8 cellular contexts compared by ENCODE assay signal in genomic region chr22:21001601-21002325, GRCh38. TPM values are rescaled to one million over a fixed set of nuclear protein-coding genes. Genes with fewer than 3 reads are reported as not detected.
DNase-seq lines count a peak whose midpoint lies in the region; ATAC-seq, FAIRE-seq and TF ChIP-seq lines count a peak whose summit lies in the region.

TSS of gene THAP7 (minus strand) at chr22:21002118. CDS start at chr22:21001911, 207 bp downstream.

- peak within 1 kb of the TSS; percentile 89 for H3K4me3 Mint-ChIP-seq in mesothelial cell of epicardium

- peak; percentile 81 for FAIRE-seq in endometrium (lab: Jason Lieb, UNC)

- H3K36me3 Mint-ChIP-seq in mesothelial cell of epicardium: no peaks in the 10 kb centered on the region

- no peaks in the 10 kb centered on the region for H3K9me3 Mint-ChIP-seq in mesothelial cell of epicardium

- H3F3A ChIP-seq in OCI-LY1 (ENCODE audit: insufficient read depth, low read length): no peaks in the 10 kb centered on the region

- peaks cover 31% of the 10 kb centered on the region for H3K4me1 Mint-ChIP-seq in mesothelial cell of epicardium

- ATAC-seq in GM21526 (IDR thresholded peaks at IDR 0.05; ENCODE audit: low FRiP score, unreplicated experiment): peak; percentile 74

- peaks cover 36% of the 10 kb centered on the region for H3K4me1 ChIP-seq in OCI-LY1 (ENCODE audit: insufficient read depth, low read length, severe bottlenecking)

- DNase-seq in DMS 273 (lab: John Stamatoyannopoulos, UW; ENCODE audit: unreplicated experiment) (peak; percentile 96), HuH-7 (ENCODE audit: low spot score) (peak; percentile 97), mesothelial cell of epicardium (ENCODE audit: low spot score in 2 of 2, unreplicated experiment in 2 of 2) (peak; percentile 90 to 94)
- DNase-seq in activated CD8-positive, alpha-beta memory T cell treated with anti-CD3 and anti-CD28 coated beads, Interleukin-2, amount 50 U/mL, for 4 hours: peak; percentile 98
- peak; percentile 93 to 94 for DNase-seq in stimulated activated CD8-positive, alpha-beta memory T cell treated with anti-CD3 and anti-CD28 coated beads, Interleukin-15, amount 100 ng/mL, for 4 hours (ENCODE audit: low read depth in 2 of 2)

- peak within 1 kb of the TSS; percentile 97 for H3K9ac ChIP-seq in OCI-LY1 (ENCODE audit: low read length)

- no peak within 1 kb of the TSS for H2AFZ ChIP-seq in OCI-LY1 (ENCODE audit: low read length)

- peak within 1 kb of the TSS; percentile 98 for H3K4me2 ChIP-seq in OCI-LY1 (ENCODE audit: low read length)

- H4K20me1 ChIP-seq in OCI-LY1 (ENCODE audit: insufficient read depth, low read length): no peaks in the 10 kb centered on the region

- peak within 1 kb of the TSS; percentile 85 for H3K4me3 ChIP-seq in OCI-LY1 (ENCODE audit: low read depth, low read length, poor library complexity, severe bottlenecking)

- no peaks in the 10 kb centered on the region for H3K9me3 ChIP-seq in OCI-LY1 (ENCODE audit: low read length)

- H3K9me2 ChIP-seq in OCI-LY1 (ENCODE audit: low read depth, low read length): no peaks in the 10 kb centered on the region

- H3K27ac ChIP-seq in OCI-LY1 (ENCODE audit: low read depth, low read length, poor library complexity, severe bottlenecking): peak within 1 kb of the TSS; percentile 95

- H3K79me2 ChIP-seq in OCI-LY1 (ENCODE audit: insufficient read depth, low read length): peaks cover 7% of the 10 kb centered on the region; the same call in 1 of the 2 replicates

- H3K27me3 Mint-ChIP-seq in mesothelial cell of epicardium (ENCODE audit: low read depth): no peaks in the 10 kb centered on the region

- TF ChIP-seq CTCF in OCI-LY1 (IDR thresholded peaks at IDR 0.05; ENCODE audit: low read length) (no peak), mesothelial cell of epicardium (IDR thresholded peaks at IDR 0.05; ENCODE audit: unreplicated experiment) (no peak)

- H3K27me3 ChIP-seq in OCI-LY1 (ENCODE audit: insufficient read depth, low read length): no peaks in the 10 kb centered on the region

- H3K36me3 ChIP-seq in OCI-LY1 (ENCODE audit: insufficient read depth, low read length): peaks cover 28% of the 10 kb centered on the region; the same call in 1 of the 2 replicates

- H3K27ac Mint-ChIP-seq in mesothelial cell of epicardium: peak within 1 kb of the TSS; percentile 99

RNA-seq across cellular contexts. Expression of gene THAP7, which starts in this region (rescaled TPM):
- total RNA-seq in mesothelial cell of epicardium: 19.7 to 22.8 TPM (median 22.0 TPM) in 3 replicates

Comparison
In these comparisons a context has a peak if more than half of its experiments do, and no peak if none do; other contexts are left out.
1. Peak in every context shown above with its lines: DNase-seq, ATAC-seq, H3K4me3 ChIP-seq and H3K27ac ChIP-seq.